In genomic region chr1:25484096-25484495, GRCh38 we compare ENCODE assay signal across 14 cellular contexts. TPM values are rescaled to one million over a fixed set of nuclear protein-coding genes. Genes with fewer than 3 reads are reported as not detected.
DNase-seq lines count a peak whose midpoint lies in the region; ATAC-seq and TF ChIP-seq lines count a peak whose summit lies in the region.
"Had no signal": no experiment of that assay in that cellular context is flagged by ENCODE, and none has a peak within 500 bp of the region (broad histone marks: within the 10 kb centered on the region; RNA-seq: fewer than 3 reads in every experiment).

No MANE protein-coding gene starts in this region.

- H3K4me3 Mint-ChIP-seq in immature natural killer cell: no peak overlapping the region
- H3K4me3 Mint-ChIP-seq: activated naive CD4-positive, alpha-beta T cell treated with anti-CD3 and anti-CD28 coated beads, Interleukin-2, amount 10 ng/mL, durations not matched to agents 7 days and 5 days had no signal

- ATAC-seq in HG03196 (IDR thresholded peaks at IDR 0.05; ENCODE audit: unreplicated experiment) (no peak), GM19397 (IDR thresholded peaks at IDR 0.05; ENCODE audit: unreplicated experiment) (no peak)

- DNase-seq in NCI-H1105 treated with DMSO at 0.1 percent for 48 hours (lab: John Stamatoyannopoulos, UW) (peak; percentile 18), esophagus squamous epithelium (lab: John Stamatoyannopoulos, UW) (no peak), ovary (peak; percentile 67 to 83 (median 80)), immature natural killer cell (no peak), DMS153 (lab: John Stamatoyannopoulos, UW) (no peak)
- DNase-seq: activated CD4-positive, alpha-beta T cell treated with anti-CD3 and anti-CD28 coated beads for 1 hour; activated naive CD4-positive, alpha-beta T cell treated with anti-CD3 and anti-CD28 coated beads, Interleukin-2, amount 10 ng/mL, durations not matched to agents 7 days and 5 days; islet precursor cell; NCI-H526 treated with DMSO at 0.1 percent for 48 hours; stimulated activated CD4-positive, alpha-beta T cell treated with anti-CD3 and anti-CD28 coated beads, Interleukin-4, amount 100 ng/mL, for 1 hour had no signal

- H3K4me3 ChIP-seq in esophagus squamous epithelium (no peak overlapping the region), ovary (no peak overlapping the region)
- H3K4me3 ChIP-seq: vagina had no signal

- no peaks in the 10 kb centered on the region for H3K27me3 ChIP-seq in esophagus squamous epithelium
- H3K27me3 ChIP-seq in ovary: no peaks in the 10 kb centered on the region
- H3K27me3 ChIP-seq: vagina had no signal

- H3K27ac ChIP-seq in C4-2B: peak overlapping the region; percentile 48; the same call in 1 of the 2 replicates
- peak overlapping the region in 3 of 4 donors; percentile 50 to 65 (median 61) for H3K27ac ChIP-seq in esophagus squamous epithelium
- peak overlapping the region in 1 of 2 donors; percentile 62 for H3K27ac ChIP-seq in ovary
- H3K27ac ChIP-seq: vagina had no signal

- TF ChIP-seq POLR2A in esophagus squamous epithelium (IDR thresholded peaks at IDR 0.05): no peak
- TF ChIP-seq POLR2A in ovary (IDR thresholded peaks at IDR 0.05): no peak

- H3K4me1 ChIP-seq in esophagus squamous epithelium (peaks cover 7 to 60% (median 13%) of the 10 kb centered on the region in 3 donors), ovary (ENCODE audit: insufficient read depth) (peaks cover 4% of the 10 kb centered on the region)

- TF ChIP-seq CTCF in C4-2B (conservative IDR thresholded peaks at IDR 0.05) (no peak), esophagus squamous epithelium (IDR thresholded peaks at IDR 0.05) (no peak), ovary (IDR thresholded peaks at IDR 0.05) (no peak)

- no peak overlapping the region for H3K27ac Mint-ChIP-seq in immature natural killer cell
- H3K27ac Mint-ChIP-seq: activated naive CD4-positive, alpha-beta T cell treated with anti-CD3 and anti-CD28 coated beads, Interleukin-2, amount 10 ng/mL, durations not matched to agents 7 days and 5 days had no signal

- H3K36me3 Mint-ChIP-seq in immature natural killer cell: peaks cover 0 to 11% (median under 1%) of the 10 kb centered on the region in 3 donors

- H3K4me1 Mint-ChIP-seq in immature natural killer cell: peaks cover 0 to 6% of the 10 kb centered on the region in 2 donors

- 37 to 43% methylated on average over 2 to 8 of the region's 10 CpGs for WGBS in esophagus squamous epithelium, 2 donors
- WGBS in ovary, 3 donors: 17 to 29% (median 25%) methylated on average over 10 of the region's 10 CpGs

- TF ChIP-seq EP300 in ovary (IDR thresholded peaks at IDR 0.05): no peak

- intact Hi-C loops in esophagus squamous epithelium (cut with DNase I) (no loop called here), ovary (cut with DNase I) (no loop called here)

- H3K36me3 ChIP-seq in esophagus squamous epithelium (peaks cover 0 to 53% (median 16%) of the 10 kb centered on the region in 3 donors), ovary (no peaks in the 10 kb centered on the region)

- H3K9me3 ChIP-seq in esophagus squamous epithelium: no peaks in the 10 kb centered on the region
- H3K9me3 ChIP-seq in ovary: no peaks in the 10 kb centered on the region
- H3K9me3 ChIP-seq: vagina had no signal

- H3K9me3 Mint-ChIP-seq in immature natural killer cell: no peaks in the 10 kb centered on the region
- H3K9me3 Mint-ChIP-seq: activated naive CD4-positive, alpha-beta T cell treated with anti-CD3 and anti-CD28 coated beads, Interleukin-2, amount 10 ng/mL, durations not matched to agents 7 days and 5 days had no signal

- no peaks in the 10 kb centered on the region for H3K27me3 Mint-ChIP-seq in immature natural killer cell (ENCODE audit: low read depth in 3 of 3)
- H3K27me3 Mint-ChIP-seq: activated naive CD4-positive, alpha-beta T cell treated with anti-CD3 and anti-CD28 coated beads, Interleukin-2, amount 10 ng/mL, durations not matched to agents 7 days and 5 days had no signal

RNA-seq across cellular contexts. Expression of gene MACO1, which starts 53.4 kb away (rescaled TPM):
- total RNA-seq in esophagus squamous epithelium (10 to 100 TPM; 14.4 to 18.8 (median 14.9) TPM), ovary (10 to 100 TPM; 14.1 to 26.8 (median 23.4) TPM)
- polyA plus RNA-seq in ovary (10 to 100 TPM; 14.5 to 30.4 TPM), immature natural killer cell (1 to 10 TPM in 2 of 3 donors, under 1 TPM in 1; 0.45 to 5.2 (median 3.7) TPM)

RNA-seq across cellular contexts. Expression of gene LDLRAP1, which starts 59.3 kb away (rescaled TPM):
- total RNA-seq in esophagus squamous epithelium (10 to 100 TPM; 17.0 to 21.4 (median 19.5) TPM), ovary (10 to 100 TPM in 6 of 7 donors, 1 to 10 TPM in 1; 9.3 to 17.4 (median 13.7) TPM)
- polyA plus RNA-seq in ovary (10 to 100 TPM in 1 of 2 donors, 1 to 10 TPM in 1; 9.1 to 12.2 TPM), immature natural killer cell (10 to 100 TPM; 46.5 to 81.5 (median 69.2) TPM)

Comparison
In these comparisons a context has a peak if more than half of its experiments do, and no peak if none do; other contexts are left out.
1. DNase-seq: peak in NCI-H1105 treated with DMSO at 0.1 percent for 48 hours (single experiment) and ovary (5 of 5); none in esophagus squamous epithelium (single experiment), immature natural killer cell (0 of 3) and DMS153 (single experiment).